ENCODE assay signal across 16 cellular contexts in the genomic region with DNA sequence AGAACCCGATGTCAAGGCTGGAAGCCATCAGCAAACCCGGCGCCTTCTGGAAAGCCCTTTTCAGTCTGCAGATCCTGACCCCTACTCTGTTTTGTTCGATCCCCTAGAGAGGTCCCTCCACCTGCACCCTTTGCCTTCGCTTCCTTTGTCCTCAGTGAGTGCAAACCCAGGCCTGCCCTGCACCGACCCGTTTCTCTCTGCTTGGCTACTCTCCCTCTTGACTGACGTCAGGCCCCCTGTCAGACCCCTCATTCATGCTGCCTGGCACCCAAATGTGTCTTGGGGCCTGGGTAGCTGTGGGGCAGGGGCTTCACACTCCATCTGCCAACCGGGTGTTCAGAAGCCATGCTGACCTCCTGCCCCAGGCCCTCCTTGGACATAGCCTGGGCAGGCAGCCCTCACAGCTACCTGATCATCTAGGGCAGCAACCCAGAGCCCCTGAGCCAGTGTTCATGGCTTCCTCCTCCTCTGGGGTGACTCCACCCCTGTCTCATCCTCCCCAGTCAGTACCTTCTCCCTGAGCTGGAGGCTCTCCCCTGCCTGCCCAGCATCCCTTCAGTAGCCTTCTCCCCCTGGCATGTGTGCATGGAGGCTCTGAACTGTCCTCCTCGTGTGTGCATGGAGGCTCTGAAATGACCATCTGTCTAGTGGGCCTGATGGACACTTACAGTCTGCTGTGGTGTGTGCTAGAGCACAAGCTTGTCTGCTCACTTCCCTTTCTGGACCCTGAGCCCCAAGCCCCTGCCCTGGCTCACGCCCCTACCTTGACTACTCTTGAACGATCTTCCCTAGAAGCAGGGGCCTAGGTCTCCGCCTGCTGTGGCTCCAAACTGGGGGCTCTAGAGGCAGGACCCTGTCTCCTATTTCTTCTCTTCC.
"Had no signal": no experiment of that assay in that cellular context is flagged by ENCODE, and none has a peak within 500 bp of the region (broad histone marks: within the 10 kb centered on the region; RNA-seq: fewer than 3 reads in every experiment).

No MANE protein-coding gene starts in this region.

- H3K4me1 ChIP-seq: adrenal gland, thyroid gland, vagina had no signal

- H3K4me3 ChIP-seq: adrenal gland, lung, thyroid gland, vagina had no signal

- H3K27me3 Mint-ChIP-seq: activated B cell treated with CpG ODN at 0.5 μM for 24 hours had no signal

- H3K36me3 Mint-ChIP-seq: naive thymus-derived CD4-positive, alpha-beta T cell had no signal

- ATAC-seq: effector memory CD8-positive, alpha-beta T cell had no signal

- H3K4me1 Mint-ChIP-seq: activated B cell treated with CpG ODN at 0.5 μM for 24 hours had no signal

- H3K9me3 ChIP-seq: thyroid gland, vagina had no signal

- H3K36me3 ChIP-seq: adrenal gland, thyroid gland, vagina had no signal

- H3K27ac Mint-ChIP-seq: activated B cell treated with CpG ODN at 0.5 μM for 24 hours; naive thymus-derived CD4-positive, alpha-beta T cell; T-helper 1 cell treated with Interleukin-12 subunit alpha and Interleukin-12 subunit beta and Interleukin-4 antibody, amounts not matched to agents 30 μg/mL and 1 μg/mL, for 36 hours had no signal

- H3K27me3 ChIP-seq: adrenal gland, thyroid gland, vagina had no signal

- H3K27ac ChIP-seq: adrenal gland, thyroid gland, vagina had no signal

- H3K4me3 Mint-ChIP-seq: activated B cell treated with CpG ODN at 0.5 μM for 24 hours; activated T-cell treated with anti-CD3 and anti-CD28 coated beads, Interleukin-2, amount 50 U/mL, for 4 hours; effector memory CD8-positive, alpha-beta T cell; naive thymus-derived CD4-positive, alpha-beta T cell; T-helper 1 cell treated with Interleukin-12 subunit alpha and Interleukin-12 subunit beta and Interleukin-4 antibody, amounts not matched to agents 30 μg/mL and 1 μg/mL, for 36 hours had no signal

- H3K9me3 Mint-ChIP-seq: activated B cell treated with CpG ODN at 0.5 μM for 24 hours; activated T-cell treated with anti-CD3 and anti-CD28 coated beads, Interleukin-2, amount 50 U/mL, for 4 hours; effector memory CD8-positive, alpha-beta T cell; naive thymus-derived CD4-positive, alpha-beta T cell; T-helper 1 cell treated with Interleukin-12 subunit alpha and Interleukin-12 subunit beta and Interleukin-4 antibody, amounts not matched to agents 30 μg/mL and 1 μg/mL, for 36 hours had no signal

- DNase-seq: activated CD4-positive, alpha-beta T cell treated with anti-CD3 and anti-CD28 coated beads, Interleukin-2, amount 50 U/mL, for 1 hour; activated naive CD4-positive, alpha-beta T cell; activated T-cell treated with anti-CD3 and anti-CD28 coated beads, Interleukin-2, amount 50 U/mL, for 4 hours; caudate nucleus; effector memory CD8-positive, alpha-beta T cell; erythroblast; hypothalamus; naive thymus-derived CD4-positive, alpha-beta T cell; stimulated activated CD4-positive, alpha-beta T cell treated with anti-CD3 and anti-CD28 coated beads, Interleukin-15, amount 100 ng/mL, for 24 hours; stimulated activated CD4-positive, alpha-beta T cell treated with anti-CD3 and anti-CD28 coated beads, Interleukin-4, amount 100 ng/mL, for 24 hours; thyroid gland had no signal
